Comparison of ENCODE assay signal across 2 cellular contexts in genomic region chr16:21157632-21158031, GRCh38.
A peak's percentile ranks its signal among the peaks of the same experiment; 100 is the strongest.
TF ChIP-seq lines count a peak whose summit lies in the region.

No MANE protein-coding gene starts in this region.

TF ChIP-seq in K562, 482 proteins besides CTCF, POLR2A, EP300 and RAD21:
- peak in 1 of 2 experiments; percentile 44; a peak in 1 of 4 replicates for TF ChIP-seq KDM1A (IDR thresholded peaks at IDR 0.05)
- peak; percentile 14 for TF ChIP-seq PHF20 (IDR thresholded peaks at IDR 0.05; ENCODE audit: partially characterized antibody)
- peak; percentile 26; the same call in 1 of the 2 replicates for TF ChIP-seq BCOR (IDR thresholded peaks at IDR 0.05)
- TF ChIP-seq RBM25 (IDR thresholded peaks at IDR 0.05; ENCODE audit: low read depth, low read length, severe bottlenecking): peak; percentile 68
- no peak for TF ChIP-seq PKNOX1 (IDR thresholded peaks at IDR 0.05)
- TF ChIP-seq ZNF165 (CRISPR knock-in tag; IDR thresholded peaks at IDR 0.05; ENCODE audit: borderline replicate concordance): no peak
- TF ChIP-seq ZFP36 (IDR thresholded peaks at IDR 0.05; ENCODE audit: low read depth, low read length, partially characterized antibody): peak; percentile 31
TF ChIP-seq in K562: peak in this region for 5.

TF ChIP-seq in neural cell, 6 proteins besides CTCF, POLR2A, EP300 and RAD21:
- TF ChIP-seq MXI1 (conservative IDR thresholded peaks at IDR 0.05; ENCODE audit: poor library complexity, severe bottlenecking) (no peak), TAF1 (IDR thresholded peaks at IDR 0.05; ENCODE audit: low read depth) (no peak), POLR2AphosphoS5 (IDR thresholded peaks at IDR 0.05) (no peak), SMC3 (conservative IDR thresholded peaks at IDR 0.05; ENCODE audit: poor library complexity) (no peak), REST (IDR thresholded peaks at IDR 0.05; ENCODE audit: borderline replicate concordance) (no peak), EZH2 (IDR thresholded peaks at IDR 0.05; ENCODE audit: borderline replicate concordance, insufficient read depth, low read length, poor library complexity, severe bottlenecking) (no peak)
TF ChIP-seq in neural cell: peak in this region for 0.
